Comparison of ENCODE assay signal across 8 cellular contexts in genomic region chr19:48738557-48739399, GRCh38. TPM values are rescaled to one million over a fixed set of nuclear protein-coding genes. Genes with fewer than 3 reads are reported as not detected.
A peak's percentile ranks its signal among the peaks of the same experiment; 100 is the strongest.
DNase-seq lines count a peak whose midpoint lies in the region; ATAC-seq and TF ChIP-seq lines count a peak whose summit lies in the region.

No MANE protein-coding gene starts in this region.

- H3K9me3 Mint-ChIP-seq in activated naive CD4-positive, alpha-beta T cell treated with anti-CD3 and anti-CD28 coated beads, Interleukin-2, amount 50 U/mL, for 24 hours: no peaks in the 10 kb centered on the region
- H3K9me3 Mint-ChIP-seq in glutamatergic neuron (ENCODE audit: unreplicated experiment): peaks cover 15% of the 10 kb centered on the region

- peak overlapping the region; percentile 70 for H3K4me2 ChIP-seq in GM23248 (ENCODE audit: unreplicated experiment)
- H3K4me2 ChIP-seq in osteoblast (ENCODE audit: insufficient read depth, low read length): peak overlapping the region; percentile 51

- H3K4me1 ChIP-seq in GM23248 (ENCODE audit: insufficient read depth): no peaks in the 10 kb centered on the region
- H3K4me1 ChIP-seq in osteoblast (ENCODE audit: insufficient read depth, low read length): no peaks in the 10 kb centered on the region

- H3K4me3 Mint-ChIP-seq in activated naive CD4-positive, alpha-beta T cell treated with anti-CD3 and anti-CD28 coated beads, Interleukin-2, amount 50 U/mL, for 24 hours: peak overlapping the region; percentile 68
- peak overlapping the region; percentile 83 for H3K4me3 Mint-ChIP-seq in glutamatergic neuron (ENCODE audit: unreplicated experiment)

- peaks cover 9% of the 10 kb centered on the region for H3K4me1 Mint-ChIP-seq in activated naive CD4-positive, alpha-beta T cell treated with anti-CD3 and anti-CD28 coated beads, Interleukin-2, amount 50 U/mL, for 24 hours
- peaks cover 21% of the 10 kb centered on the region for H3K4me1 Mint-ChIP-seq in glutamatergic neuron (ENCODE audit: low read depth, unreplicated experiment)

- TF ChIP-seq CTCF in glutamatergic neuron (IDR thresholded peaks at IDR 0.05; ENCODE audit: partially characterized antibody, unreplicated experiment) (no peak), osteoblast (IDR thresholded peaks at IDR 0.05; ENCODE audit: extremely low read depth, low read depth, low read length) (no peak)

- peak; percentile 94 for ATAC-seq in SK-N-SH treated with all-trans-retinoic acid at 6 μM for 48 hours

- H3K27ac Mint-ChIP-seq in activated naive CD4-positive, alpha-beta T cell treated with anti-CD3 and anti-CD28 coated beads, Interleukin-2, amount 50 U/mL, for 24 hours: peak overlapping the region; percentile 51
- peak overlapping the region; percentile 94 for H3K27ac Mint-ChIP-seq in glutamatergic neuron (ENCODE audit: unreplicated experiment)

- H3K27ac ChIP-seq in GM23248 (no peak overlapping the region), osteoblast (ENCODE audit: low read depth, low read length) (no peak overlapping the region), temporal lobe (ENCODE audit: low read depth, low read length) (peak overlapping the region; percentile 61)

- no peak overlapping the region for H3K9ac ChIP-seq in GM23248

- peaks cover 4% of the 10 kb centered on the region; the same call in 1 of the 2 replicates for H3F3A ChIP-seq in GM23248 (ENCODE audit: insufficient read depth)

- H4K20me1 ChIP-seq in GM23248 (ENCODE audit: insufficient read depth) (no peaks in the 10 kb centered on the region), osteoblast (ENCODE audit: insufficient read depth, low read length) (no peaks in the 10 kb centered on the region)

- peak overlapping the region; percentile 50 for H3K4me3 ChIP-seq in GM23248
- peak overlapping the region; percentile 39 for H3K4me3 ChIP-seq in osteoblast (ENCODE audit: insufficient read depth, low read length)

- WGBS in GM23248 (ENCODE audit: low coverage in 1 of 2, low lambda C conversion rate in 2 of 2, missing lambda C conversion rate in 2 of 2), 2 experiments: 3 to 7% methylated on average over 61 to 86 of the region's 95 CpGs

- H2AFZ ChIP-seq in GM23248: peak overlapping the region; percentile 56
- H2AFZ ChIP-seq in osteoblast (ENCODE audit: low read length): no peak overlapping the region

- H3K27me3 Mint-ChIP-seq in activated naive CD4-positive, alpha-beta T cell treated with anti-CD3 and anti-CD28 coated beads, Interleukin-2, amount 50 U/mL, for 24 hours: no peaks in the 10 kb centered on the region
- H3K27me3 Mint-ChIP-seq in glutamatergic neuron (ENCODE audit: unreplicated experiment): peaks cover 20% of the 10 kb centered on the region

- no peaks in the 10 kb centered on the region for H3K9me3 ChIP-seq in GM23248 (ENCODE audit: low read depth)
- no peaks in the 10 kb centered on the region for H3K9me3 ChIP-seq in osteoblast (ENCODE audit: low read depth, low read length)

- H3K9me2 ChIP-seq in GM23248 (ENCODE audit: insufficient read depth): no peaks in the 10 kb centered on the region

- H3K79me2 ChIP-seq in GM23248 (ENCODE audit: insufficient read depth) (no peaks in the 10 kb centered on the region), osteoblast (ENCODE audit: insufficient read depth, low read length) (no peaks in the 10 kb centered on the region)

- peaks cover 6% of the 10 kb centered on the region; the same call in 1 of the 2 replicates for H3K27me3 ChIP-seq in GM23248 (replicated peaks; ENCODE audit: insufficient read depth)
- H3K27me3 ChIP-seq in osteoblast (ENCODE audit: insufficient read depth, low read length): peaks cover 24% of the 10 kb centered on the region

- H3K36me3 ChIP-seq in GM23248 (ENCODE audit: low read depth): no peaks in the 10 kb centered on the region
- no peaks in the 10 kb centered on the region for H3K36me3 ChIP-seq in osteoblast (ENCODE audit: insufficient read depth, low read length)

- DNase-seq in DMS 273 treated with DMSO at 0.1 percent for 48 hours (lab: John Stamatoyannopoulos, UW) (peak; percentile 82), GM23248 (peak; percentile 81), MV-4-11 (lab: John Stamatoyannopoulos, UW) (peak; percentile 87), glutamatergic neuron (peak; percentile 98), osteoblast (ENCODE audit: insufficient read length, low spot score, missing footprints) (peak; percentile 96)

- in situ Hi-C loops in GM23248 (cut with MboI): no loop called here

- no peaks in the 10 kb centered on the region for H3K36me3 Mint-ChIP-seq in activated naive CD4-positive, alpha-beta T cell treated with anti-CD3 and anti-CD28 coated beads, Interleukin-2, amount 50 U/mL, for 24 hours
- H3K36me3 Mint-ChIP-seq in glutamatergic neuron (ENCODE audit: unreplicated experiment): no peaks in the 10 kb centered on the region

TF ChIP-seq in SK-N-SH treated with all-trans-retinoic acid at 6 μM for 48 hours, 23 proteins besides CTCF, POLR2A, EP300 and RAD21:
- TF ChIP-seq POU6F1 (CRISPR knock-in tag; IDR thresholded peaks at IDR 0.05; ENCODE audit: borderline replicate concordance, low read depth) (no peak), CSDC2 (CRISPR knock-in tag; IDR thresholded peaks at IDR 0.05) (no peak), RARB (CRISPR knock-in tag; IDR thresholded peaks at IDR 0.05) (no peak), ARNTL (CRISPR knock-in tag; IDR thresholded peaks at IDR 0.05; ENCODE audit: borderline replicate concordance, low read depth) (no peak), ZNF70 (CRISPR knock-in tag; IDR thresholded peaks at IDR 0.05) (no peak), GLIS3 (CRISPR knock-in tag; IDR thresholded peaks at IDR 0.05) (no peak), SNAI2 (CRISPR knock-in tag; IDR thresholded peaks at IDR 0.05) (peak; percentile 36; the same call in 1 of the 2 replicates), ZC3H10 (CRISPR knock-in tag; IDR thresholded peaks at IDR 0.05) (no peak), ISL1 (CRISPR knock-in tag; IDR thresholded peaks at IDR 0.05) (no peak), PATZ1 (CRISPR knock-in tag; IDR thresholded peaks at IDR 0.05; ENCODE audit: borderline replicate concordance) (no peak), ZNF8 (CRISPR knock-in tag; IDR thresholded peaks at IDR 0.05) (no peak), ZFP3 (CRISPR knock-in tag; IDR thresholded peaks at IDR 0.05) (0 out of 2 replicates have a peak, but pooled peaks have one; percentile 15), ESRRG (CRISPR knock-in tag; IDR thresholded peaks at IDR 0.05) (no peak), PPARA (CRISPR knock-in tag; IDR thresholded peaks at IDR 0.05; ENCODE audit: borderline replicate concordance) (no peak), TCF4 (CRISPR knock-in tag; IDR thresholded peaks at IDR 0.05; ENCODE audit: borderline replicate concordance) (no peak)

RNA-seq across cellular contexts. Expression of gene RASIP1, which starts 1.6 kb away (rescaled TPM):
- total RNA-seq in GM23248 (2014; rRNA removed; shearing (Covaris generic)): not detected in 2 replicates
- 0.09 and 0.44 TPM in 2 replicates for polyA plus RNA-seq in GM23248 (2016; fragmentation: Nextera tagmentation; extraction: Ambion mirVana)
- total RNA-seq in glutamatergic neuron (ENCODE audit: unreplicated experiment): 6.2 TPM
- 2.1 and 3.6 TPM in 2 replicates for total RNA-seq in osteoblast
- 3.9 TPM for total RNA-seq in temporal lobe

RNA-seq across cellular contexts. Expression of gene IZUMO1, which starts 7.9 kb away (rescaled TPM):
- not detected in 2 replicates for total RNA-seq in GM23248 (2014; rRNA removed; shearing (Covaris generic))
- polyA plus RNA-seq in GM23248 (2016; fragmentation: Nextera tagmentation; extraction: Ambion mirVana): not detected in 2 replicates
- total RNA-seq in glutamatergic neuron (ENCODE audit: unreplicated experiment): not detected
- not detected in 2 replicates for total RNA-seq in osteoblast
- total RNA-seq in temporal lobe: not detected

RNA-seq across cellular contexts. Expression of gene FUT1, which starts 13.7 kb away (rescaled TPM):
- total RNA-seq in GM23248 (2014; rRNA removed; shearing (Covaris generic)): not detected in 2 replicates
- polyA plus RNA-seq in GM23248 (2016; fragmentation: Nextera tagmentation; extraction: Ambion mirVana): not detected in 2 replicates
- 4.4 TPM for total RNA-seq in glutamatergic neuron (ENCODE audit: unreplicated experiment)
- total RNA-seq in osteoblast: under 0.01 TPM in 1 of 2 replicates, not detected in the other
- 0.49 TPM for total RNA-seq in temporal lobe

RNA-seq across cellular contexts. Expression of gene FGF21, which starts 16.5 kb away (rescaled TPM):
- total RNA-seq in GM23248 (2014; rRNA removed; shearing (Covaris generic)): not detected in 2 replicates
- not detected in 2 replicates for polyA plus RNA-seq in GM23248 (2016; fragmentation: Nextera tagmentation; extraction: Ambion mirVana)
- total RNA-seq in glutamatergic neuron (ENCODE audit: unreplicated experiment) (not detected), osteoblast (not detected in 2 replicates), temporal lobe (not detected)

RNA-seq across cellular contexts. Expression of gene MAMSTR, which starts 19.3 kb away (rescaled TPM):
- total RNA-seq in GM23248 (2014; rRNA removed; shearing (Covaris generic)): 0.22 TPM in 1 of 2 replicates, not detected in the other
- 2.7 and 3.1 TPM in 2 replicates for polyA plus RNA-seq in GM23248 (2016; fragmentation: Nextera tagmentation; extraction: Ambion mirVana)
- total RNA-seq in glutamatergic neuron (ENCODE audit: unreplicated experiment) (2.7 TPM), osteoblast (0.36 and 0.59 TPM in 2 replicates), temporal lobe (0.74 TPM)
